Comparison of ENCODE assay signal across 8 cellular contexts in genomic region chr2:102449370-102449974, GRCh38. TPM values are rescaled to one million over a fixed set of nuclear protein-coding genes. Genes with fewer than 3 reads are reported as not detected.
DNase-seq lines count a peak whose midpoint lies in the region; ATAC-seq lines count a peak whose summit lies in the region.

No MANE protein-coding gene starts in this region.

- no peak for ATAC-seq in memory B cell (ENCODE audit: low read depth)
- ATAC-seq in stimulated activated effector memory CD8-positive, alpha-beta T cell treated with anti-CD3 and anti-CD28 coated beads, Interleukin-12 subunit alpha, Interleukin-12 subunit beta, amount 100 ng/mL, for 72 hours, result no peak
- no peak for ATAC-seq in GM19023 (IDR thresholded peaks at IDR 0.05; ENCODE audit: unreplicated experiment)
- no peak for ATAC-seq in HG02610 (IDR thresholded peaks at IDR 0.05; ENCODE audit: unreplicated experiment)

- no peaks in the 10 kb centered on the region for H3K4me1 Mint-ChIP-seq in memory B cell
- peaks cover 11% of the 10 kb centered on the region for H3K4me1 Mint-ChIP-seq in stimulated activated effector memory CD8-positive, alpha-beta T cell treated with anti-CD3 and anti-CD28 coated beads, Interleukin-12 subunit alpha, Interleukin-12 subunit beta, amount 100 ng/mL, for 72 hours

- DNase-seq in GDM1 (lab: John Stamatoyannopoulos, UW) (peak; percentile 19), LoVo (ENCODE audit: low spot score) (peak; percentile 18), cerebellum (ENCODE audit: low spot score) (peak; percentile 5), memory B cell (ENCODE audit: low spot score in 2 of 2) (peak; percentile 32 to 34)
- peak; percentile 24 for DNase-seq in activated CD4-positive, CD25-positive, alpha-beta regulatory T cell treated with anti-CD3 and anti-CD28 coated beads, Interleukin-2, amount 50 U/mL, for 16 hours (ENCODE audit: low read depth, low spot score)
- peak; percentile 44 to 74 for DNase-seq in stimulated activated effector memory CD8-positive, alpha-beta T cell treated with anti-CD3 and anti-CD28 coated beads, Interleukin-12 subunit alpha, Interleukin-12 subunit beta, amount 100 ng/mL, for 72 hours (ENCODE audit: low spot score in 2 of 2)

- no peak overlapping the region for H3K4me3 Mint-ChIP-seq in memory B cell
- no peak overlapping the region for H3K4me3 Mint-ChIP-seq in stimulated activated effector memory CD8-positive, alpha-beta T cell treated with anti-CD3 and anti-CD28 coated beads, Interleukin-12 subunit alpha, Interleukin-12 subunit beta, amount 100 ng/mL, for 72 hours

- no peak overlapping the region for H3K27ac Mint-ChIP-seq in memory B cell
- H3K27ac Mint-ChIP-seq in stimulated activated effector memory CD8-positive, alpha-beta T cell treated with anti-CD3 and anti-CD28 coated beads, Interleukin-12 subunit alpha, Interleukin-12 subunit beta, amount 100 ng/mL, for 72 hours, result no peak overlapping the region

- H3K9me3 Mint-ChIP-seq in memory B cell, result no peaks in the 10 kb centered on the region
- H3K9me3 Mint-ChIP-seq in stimulated activated effector memory CD8-positive, alpha-beta T cell treated with anti-CD3 and anti-CD28 coated beads, Interleukin-12 subunit alpha, Interleukin-12 subunit beta, amount 100 ng/mL, for 72 hours, result no peaks in the 10 kb centered on the region

- no peaks in the 10 kb centered on the region for H3K27me3 Mint-ChIP-seq in memory B cell

- no peaks in the 10 kb centered on the region for H3K36me3 Mint-ChIP-seq in memory B cell
- H3K36me3 Mint-ChIP-seq in stimulated activated effector memory CD8-positive, alpha-beta T cell treated with anti-CD3 and anti-CD28 coated beads, Interleukin-12 subunit alpha, Interleukin-12 subunit beta, amount 100 ng/mL, for 72 hours, result peaks cover 90% of the 10 kb centered on the region

RNA-seq across cellular contexts. Expression of gene SLC9A4, which starts 23.6 kb away (rescaled TPM):
- not detected for total RNA-seq in cerebellum

RNA-seq across cellular contexts. Expression of gene IL18RAP, which starts 26.5 kb away (rescaled TPM):
- not detected for total RNA-seq in cerebellum

Comparison
In these comparisons a context has a peak if more than half of its experiments do, and no peak if none do; other contexts are left out.
1. DNase-seq: peak in every context shown above with its lines; median percentile 59 in stimulated activated effector memory CD8-positive, alpha-beta T cell treated with anti-CD3 and anti-CD28 coated beads, Interleukin-12 subunit alpha, Interleukin-12 subunit beta, amount 100 ng/mL, for 72 hours; 33 in memory B cell; 24 in activated CD4-positive, CD25-positive, alpha-beta regulatory T cell treated with anti-CD3 and anti-CD28 coated beads, Interleukin-2, amount 50 U/mL, for 16 hours; 19 in GDM1; 18 in LoVo; 5 in cerebellum.